In genomic region chr5:168268949-168269943, GRCh38 we compare ENCODE assay signal across 8 cellular contexts. TPM values are rescaled to one million over a fixed set of nuclear protein-coding genes. Genes with fewer than 3 reads are reported as not detected.
A peak's percentile ranks its signal among the peaks of the same experiment; 100 is the strongest.
DNase-seq lines count a peak whose midpoint lies in the region; ATAC-seq and TF ChIP-seq lines count a peak whose summit lies in the region.

No MANE protein-coding gene starts in this region.

- intact Hi-C loops in Panc1 (cut with micrococcal nuclease; ENCODE audit: unreplicated experiment): loop anchor here (2.0 kb wide), 1 partner anchor 218 kb away; the partner anchor contains the start of gene RARS1
- intact Hi-C loops in activated T-helper 1 cell treated with anti-CD3 and anti-CD28 coated beads, Interleukin-12 subunit alpha, Interleukin-12 subunit beta, Interleukin-2, Interleukin-4 antibody, amounts not matched to agents 30 ng/mL and 10 ng/mL and 1 ng/mL, durations not matched to agents 14 hours and 24 hours and 36 hours (cut with micrococcal nuclease): loop anchor here (1.0 to 10.0 kb wide), 4 partner anchors 146 to 1316 kb away; partner anchors contain the start of genes PANK3, RARS1 and SPDL1

- no peaks in the 10 kb centered on the region for H3K36me3 ChIP-seq in DND-41 (ENCODE audit: insufficient read depth, low read length)
- no peaks in the 10 kb centered on the region for H3K36me3 ChIP-seq in Panc1 (ENCODE audit: control insufficient read depth, insufficient read depth, low read length)

- H3K9me3 ChIP-seq in DND-41 (ENCODE audit: insufficient read depth, low read length, severe bottlenecking): no peaks in the 10 kb centered on the region
- H3K9me3 ChIP-seq in Panc1 (ENCODE audit: control insufficient read depth, insufficient read depth, low read depth, low read length): no peaks in the 10 kb centered on the region

- POLR2A ChIA-PET in Panc1 (lab: Charles Lee): interaction anchor here (0.6 kb wide), 1 partner anchor 237 kb away, joined by 13 read pairs; no protein-coding TSS in a partner anchor

- H3K79me2 ChIP-seq in DND-41 (ENCODE audit: insufficient read depth, low read length): no peaks in the 10 kb centered on the region

- peak overlapping the region; percentile 21; the same call in 1 of the 2 replicates for H3K9ac ChIP-seq in DND-41 (ENCODE audit: low read depth, low read length)

- H2AFZ ChIP-seq in DND-41 (ENCODE audit: low read depth, low read length): peak overlapping the region; percentile 80

- no peaks in the 10 kb centered on the region for H3K36me3 Mint-ChIP-seq in activated T-helper 1 cell treated with anti-CD3 and anti-CD28 coated beads, Interleukin-12 subunit alpha, Interleukin-12 subunit beta, Interleukin-2, Interleukin-4 antibody, amounts not matched to agents 30 ng/mL and 10 ng/mL and 1 ng/mL, durations not matched to agents 14 hours and 24 hours and 36 hours (ENCODE audit: low read depth)
- H3K36me3 Mint-ChIP-seq in nephron (ENCODE audit: low read depth): no peaks in the 10 kb centered on the region

- H3K4me1 Mint-ChIP-seq in activated T-helper 1 cell treated with anti-CD3 and anti-CD28 coated beads, Interleukin-12 subunit alpha, Interleukin-12 subunit beta, Interleukin-2, Interleukin-4 antibody, amounts not matched to agents 30 ng/mL and 10 ng/mL and 1 ng/mL, durations not matched to agents 14 hours and 24 hours and 36 hours (ENCODE audit: low read depth): peaks cover 6% of the 10 kb centered on the region
- H3K4me1 Mint-ChIP-seq in nephron: peaks cover 22% of the 10 kb centered on the region

- peaks cover 3% of the 10 kb centered on the region; the same call in 1 of the 2 replicates for H4K20me1 ChIP-seq in DND-41 (ENCODE audit: insufficient read depth, low read length)

- peaks cover 17% of the 10 kb centered on the region for H3K27me3 Mint-ChIP-seq in activated T-helper 1 cell treated with anti-CD3 and anti-CD28 coated beads, Interleukin-12 subunit alpha, Interleukin-12 subunit beta, Interleukin-2, Interleukin-4 antibody, amounts not matched to agents 30 ng/mL and 10 ng/mL and 1 ng/mL, durations not matched to agents 14 hours and 24 hours and 36 hours (ENCODE audit: insufficient read depth)
- peaks cover 44% of the 10 kb centered on the region for H3K27me3 Mint-ChIP-seq in nephron (ENCODE audit: low read depth)

- ATAC-seq in DND-41 (ENCODE audit: insufficient read depth, low read depth) (peak; percentile 98), GM21825 (IDR thresholded peaks at IDR 0.05; ENCODE audit: unreplicated experiment) (peak; percentile 83), Panc1 (peak; percentile 95)

- H3K27ac Mint-ChIP-seq in activated T-helper 1 cell treated with anti-CD3 and anti-CD28 coated beads, Interleukin-12 subunit alpha, Interleukin-12 subunit beta, Interleukin-2, Interleukin-4 antibody, amounts not matched to agents 30 ng/mL and 10 ng/mL and 1 ng/mL, durations not matched to agents 14 hours and 24 hours and 36 hours: no peak overlapping the region
- H3K27ac Mint-ChIP-seq in nephron: peak overlapping the region; percentile 23 to 91 (median 75)

- BruUV-seq in Panc1 (replicated peaks; lab: Mats Ljungman, UMichigan): no TSS peak

- TF ChIP-seq CTCF in DND-41 (IDR thresholded peaks at IDR 0.05; ENCODE audit: borderline replicate concordance, extremely low read depth, low read length, poor library complexity, severe bottlenecking) (peak; percentile 98), Panc1 (IDR thresholded peaks at IDR 0.05) (peak; percentile 88), fibroblast of the aortic adventitia (IDR thresholded peaks at IDR 0.05; ENCODE audit: insufficient read depth, low read length) (peak; percentile 92), nephron (IDR thresholded peaks at IDR 0.05; ENCODE audit: unreplicated experiment in 3 of 3) (peak; percentile 81 to 97 (median 92))

- H3K4me2 ChIP-seq in DND-41 (ENCODE audit: insufficient read depth, low read length): peak overlapping the region; percentile 65

- in situ Hi-C loops in Panc1 (cut with HindIII; ENCODE audit: low pct_unique_long_range_greater_than_20kb, low sequenced_read_pairs): no loop called here

- no peak overlapping the region for H3K4me3 Mint-ChIP-seq in activated T-helper 1 cell treated with anti-CD3 and anti-CD28 coated beads, Interleukin-12 subunit alpha, Interleukin-12 subunit beta, Interleukin-2, Interleukin-4 antibody, amounts not matched to agents 30 ng/mL and 10 ng/mL and 1 ng/mL, durations not matched to agents 14 hours and 24 hours and 36 hours
- H3K4me3 Mint-ChIP-seq in nephron: peak overlapping the region; percentile 79 to 83 (median 80)

- H3K27me3 ChIP-seq in DND-41 (ENCODE audit: insufficient read depth, low read length, poor library complexity) (no peaks in the 10 kb centered on the region), Panc1 (ENCODE audit: control insufficient read depth, insufficient read depth, low read length) (no peaks in the 10 kb centered on the region)

- DNase-seq in DND-41 (peak; percentile 87), KG1 (lab: John Stamatoyannopoulos, UW) (peak; percentile 86), Panc1 (ENCODE audit: low read depth, low spot score) (peak; percentile 52), fibroblast of the aortic adventitia (ENCODE audit: low read depth) (peak; percentile 85)
- DNase-seq in activated T-helper 1 cell treated with anti-CD3 and anti-CD28 coated beads, Interleukin-12 subunit alpha, Interleukin-12 subunit beta, Interleukin-2, Interleukin-4 antibody, amounts not matched to agents 30 ng/mL and 10 ng/mL and 1 ng/mL, durations not matched to agents 14 hours and 24 hours and 36 hours (ENCODE audit: low spot score): peak; percentile 48
- DNase-seq in stimulated activated naive CD4-positive, alpha-beta T cell (lab: John Stamatoyannopoulos, UW): peak in 4 of 6 experiments; percentile 2 to 50 (median 40)

- H3K4me1 ChIP-seq in DND-41 (ENCODE audit: insufficient read depth, low read length) (peaks cover 14% of the 10 kb centered on the region), Panc1 (ENCODE audit: control insufficient read depth, insufficient read depth, low read length) (peaks cover 7% of the 10 kb centered on the region; the same call in 1 of the 2 replicates)

- CTCF ChIA-PET in Panc1 (lab: Charles Lee): no interaction called here

- H3K4me3 ChIP-seq in DND-41 (ENCODE audit: low read depth in 1 of 2, low read length in 2 of 2) (peak overlapping the region in 1 of 2 experiments; percentile 42; a peak in 2 of 4 replicates), Panc1 (ENCODE audit: low read depth in 2 of 2, low read length in 2 of 2) (peak overlapping the region; percentile 43 to 64), fibroblast of the aortic adventitia (ENCODE audit: low read depth, low read length) (peak overlapping the region; percentile 61)

- H3K9me3 Mint-ChIP-seq in activated T-helper 1 cell treated with anti-CD3 and anti-CD28 coated beads, Interleukin-12 subunit alpha, Interleukin-12 subunit beta, Interleukin-2, Interleukin-4 antibody, amounts not matched to agents 30 ng/mL and 10 ng/mL and 1 ng/mL, durations not matched to agents 14 hours and 24 hours and 36 hours: no peaks in the 10 kb centered on the region
- H3K9me3 Mint-ChIP-seq in nephron: no peaks in the 10 kb centered on the region

- H3K27ac ChIP-seq in DND-41 (ENCODE audit: low read length) (no peak overlapping the region), Panc1 (ENCODE audit: low read length) (peak overlapping the region; percentile 56; the same call in 1 of the 2 replicates)

RNA-seq across cellular contexts. Expression of gene WWC1, which starts 22.2 kb away (rescaled TPM):
- total RNA-seq in Panc1 (2021; ENCODE audit: unreplicated experiment) (29.4 TPM), fibroblast of the aortic adventitia (ENCODE audit: low replicate concordance) (0.45 and 2.7 TPM in 2 replicates)
- polyA plus RNA-seq in Panc1 (2012; ENCODE audit: insufficient read length): 21.0 TPM
- total RNA-seq in activated T-helper 1 cell treated with anti-CD3 and anti-CD28 coated beads, Interleukin-12 subunit alpha, Interleukin-12 subunit beta, Interleukin-2, Interleukin-4 antibody, amounts not matched to agents 30 ng/mL and 10 ng/mL and 1 ng/mL, durations not matched to agents 14 hours and 24 hours and 36 hours: 0.32 and 0.70 TPM in 2 replicates
